28 cellular contexts compared by ENCODE assay signal in genomic region chr2:11546072-11546471, GRCh38.
"Had no signal": no experiment of that assay in that cellular context is flagged by ENCODE, and none has a peak within 500 bp of the region (broad histone marks: within the 10 kb centered on the region; RNA-seq: fewer than 3 reads in every experiment).

No MANE protein-coding gene starts in this region.

- H3K27me3 ChIP-seq: gastrocnemius medialis, heart left ventricle, hepatocyte, suprapubic skin, upper lobe of left lung, uterus had no signal

- H3K4me1 Mint-ChIP-seq: memory B cell; naive B cell; stimulated activated naive CD8-positive, alpha-beta T cell treated with anti-CD3 and anti-CD28 coated beads, Interleukin-15, amount 100 ng/mL, for 72 hours had no signal

- H3K27ac Mint-ChIP-seq: effector memory CD8-positive, alpha-beta T cell; memory B cell; naive B cell; nephron had no signal

- H3K4me3 ChIP-seq: esophagus squamous epithelium, gastrocnemius medialis, heart left ventricle, hepatocyte, lung, mucosa of descending colon, smooth muscle cell, suprapubic skin, tibial artery, upper lobe of left lung, uterus had no signal

- H3K4me3 Mint-ChIP-seq: effector memory CD8-positive, alpha-beta T cell; memory B cell; naive B cell; nephron; stimulated activated naive CD8-positive, alpha-beta T cell treated with anti-CD3 and anti-CD28 coated beads, Interleukin-15, amount 100 ng/mL, for 72 hours had no signal

- H3K27ac ChIP-seq: esophagus squamous epithelium, heart left ventricle, hepatocyte, suprapubic skin, tibial artery, upper lobe of left lung had no signal

- H3K4me1 ChIP-seq: esophagus squamous epithelium, tibial artery, upper lobe of left lung, uterus had no signal

- H3K9me3 ChIP-seq: esophagus squamous epithelium, gastrocnemius medialis, mucosa of descending colon, suprapubic skin, upper lobe of left lung, uterus had no signal

- DNase-seq: cerebellar nuclear complex; cortex of kidney; effector memory CD8-positive, alpha-beta T cell; erythroblast; esophagus squamous epithelium; gastrocnemius medialis; heart left ventricle; kidney; mucosa of descending colon; naive B cell; nucleus accumbens; stimulated activated CD4-positive, alpha-beta T cell treated with anti-CD3 and anti-CD28 coated beads, Interleukin-12 subunit alpha, Interleukin-12 subunit beta, amount 100 ng/mL, for 4 hours; stimulated activated CD4-positive, alpha-beta T cell treated with anti-CD3 and anti-CD28 coated beads, Interleukin-1b, Interleukin-23, amount 100 ng/mL, for 48 hours; stimulated activated CD4-positive, alpha-beta T cell treated with anti-CD3 and anti-CD28 coated beads, Interleukin-4, amount 100 ng/mL, for 1 hour; stimulated activated CD8-positive, alpha-beta memory T cell treated with anti-CD3 and anti-CD28 coated beads, Interleukin-4, amount 100 ng/mL, for 48 hours; stimulated activated naive CD4-positive, alpha-beta T cell; stimulated activated naive CD8-positive, alpha-beta T cell treated with anti-CD3 and anti-CD28 coated beads, Interleukin-15, amount 100 ng/mL, for 72 hours; tibial artery; upper lobe of left lung; uterus had no signal

- H3K36me3 ChIP-seq: esophagus squamous epithelium, gastrocnemius medialis, heart left ventricle, suprapubic skin, tibial artery, upper lobe of left lung, uterus had no signal

- H3K9me3 Mint-ChIP-seq: effector memory CD8-positive, alpha-beta T cell; nephron; stimulated activated naive CD8-positive, alpha-beta T cell treated with anti-CD3 and anti-CD28 coated beads, Interleukin-15, amount 100 ng/mL, for 72 hours had no signal

- ATAC-seq: effector memory CD8-positive, alpha-beta T cell; heart left ventricle; left lobe of liver; mucosa of descending colon; sciatic nerve; stimulated activated naive CD8-positive, alpha-beta T cell treated with anti-CD3 and anti-CD28 coated beads, Interleukin-15, amount 100 ng/mL, for 72 hours had no signal
